Comparison of ENCODE assay signal across 28 cellular contexts in the genomic region with DNA sequence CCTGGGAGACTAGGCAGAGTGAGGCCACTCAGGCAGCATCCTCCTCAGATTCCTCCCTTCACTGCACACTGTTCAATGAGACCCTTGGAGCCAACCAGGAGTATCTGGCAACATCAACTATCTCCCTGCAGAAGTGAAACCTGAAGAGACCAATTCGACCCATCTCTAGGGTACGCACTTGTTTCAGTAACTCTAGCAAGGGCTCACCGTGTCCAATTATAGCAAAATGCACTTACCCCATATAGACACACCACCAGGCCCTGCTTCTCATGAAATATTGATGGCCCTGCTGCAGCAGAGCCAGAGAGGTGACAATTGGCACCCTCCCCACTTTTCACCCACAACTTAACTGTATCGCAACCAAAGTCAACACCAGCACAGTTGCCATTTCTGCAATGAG.
"Had no signal": no experiment of that assay in that cellular context is flagged by ENCODE, and none has a peak within 500 bp of the region (broad histone marks: within the 10 kb centered on the region; RNA-seq: fewer than 3 reads in every experiment).

No MANE protein-coding gene starts in this region.

- H3K9me3 ChIP-seq: ovary, psoas muscle, right lobe of liver, spleen, suprapubic skin, testis, tibial artery, transverse colon, upper lobe of right lung, uterus had no signal

- H3K4me2 ChIP-seq: neural progenitor cell, smooth muscle cell had no signal

- H3K4me3 ChIP-seq: neural progenitor cell, ovary, psoas muscle, right lobe of liver, skin epidermis, smooth muscle cell, spleen, suprapubic skin, testis, tibial artery, transverse colon, upper lobe of right lung, uterus had no signal

- H3K9ac ChIP-seq: neural progenitor cell, parathyroid adenoma had no signal

- ATAC-seq: psoas muscle; right cardiac atrium; right lobe of liver; stimulated activated memory B cell treated with anti-CD40 and anti-IgM and Interleukin-4, amounts not matched to agents 10 μg/mL and 1 μg/mL and 100 μg/mL, for 72 hours; stimulated activated naive CD8-positive, alpha-beta T cell treated with anti-CD3 and anti-CD28 coated beads, Interleukin-15, amount 100 ng/mL, for 72 hours; stimulated activated naive CD8-positive, alpha-beta T cell treated with anti-CD3 and anti-CD28 coated beads, Interleukin-15, Interleukin-2, amounts not matched to agents 100 U/mL and 50 U/mL, for 24 hours; upper lobe of right lung had no signal

- H3K79me2 ChIP-seq: parathyroid adenoma had no signal

- H2AFZ ChIP-seq: neural progenitor cell, parathyroid adenoma had no signal

- H3K27ac ChIP-seq: neural progenitor cell, ovary, parathyroid adenoma, psoas muscle, right lobe of liver, skin epidermis, spleen, suprapubic skin, testis, tibial artery, transverse colon, upper lobe of right lung, uterus had no signal

- H3K36me3 ChIP-seq: neural progenitor cell, ovary, right lobe of liver, spleen, suprapubic skin, tibial artery, transverse colon, upper lobe of right lung, uterus had no signal

- H3K27me3 ChIP-seq: neural progenitor cell, ovary, right lobe of liver, testis, tibial artery, transverse colon, upper lobe of right lung, uterus had no signal

- DNase-seq: natural killer cell; occipital lobe; ovary; posterior cingulate gyrus; psoas muscle; right cardiac atrium; right lobe of liver; spleen; stimulated activated CD4-positive, alpha-beta T cell treated with anti-CD3 and anti-CD28 coated beads, Interleukin-12 subunit alpha, Interleukin-12 subunit beta, amount 100 ng/mL, for 4 hours; stimulated activated CD4-positive, alpha-beta T cell treated with anti-CD3 and anti-CD28 coated beads, Interleukin-1b, Interleukin-23, amount 100 ng/mL, for 48 hours; stimulated activated CD4-positive, alpha-beta T cell treated with anti-CD3 and anti-CD28 coated beads, Interleukin-4, amount 100 ng/mL, for 1 hour; stimulated activated CD4-positive, alpha-beta T cell treated with anti-CD3 and anti-CD28 coated beads, Interleukin-4, amount 100 ng/mL, for 4 hours; stimulated activated CD8-positive, alpha-beta memory T cell treated with anti-CD3 and anti-CD28 coated beads, Interleukin-4, amount 100 ng/mL, for 48 hours; stimulated activated naive CD4-positive, alpha-beta T cell; stimulated activated naive CD8-positive, alpha-beta T cell treated with anti-CD3 and anti-CD28 coated beads, Interleukin-15, amount 100 ng/mL, for 72 hours; stimulated activated naive CD8-positive, alpha-beta T cell treated with anti-CD3 and anti-CD28 coated beads, Interleukin-15, Interleukin-2, amounts not matched to agents 100 U/mL and 50 U/mL, for 24 hours; substantia nigra; testis; tibial artery; transverse colon; upper lobe of right lung; uterus had no signal

- H3K4me1 ChIP-seq: neural progenitor cell, parathyroid adenoma, psoas muscle, right lobe of liver, spleen, suprapubic skin, testis, tibial artery, transverse colon, upper lobe of right lung, uterus had no signal
